In the genomic region with DNA sequence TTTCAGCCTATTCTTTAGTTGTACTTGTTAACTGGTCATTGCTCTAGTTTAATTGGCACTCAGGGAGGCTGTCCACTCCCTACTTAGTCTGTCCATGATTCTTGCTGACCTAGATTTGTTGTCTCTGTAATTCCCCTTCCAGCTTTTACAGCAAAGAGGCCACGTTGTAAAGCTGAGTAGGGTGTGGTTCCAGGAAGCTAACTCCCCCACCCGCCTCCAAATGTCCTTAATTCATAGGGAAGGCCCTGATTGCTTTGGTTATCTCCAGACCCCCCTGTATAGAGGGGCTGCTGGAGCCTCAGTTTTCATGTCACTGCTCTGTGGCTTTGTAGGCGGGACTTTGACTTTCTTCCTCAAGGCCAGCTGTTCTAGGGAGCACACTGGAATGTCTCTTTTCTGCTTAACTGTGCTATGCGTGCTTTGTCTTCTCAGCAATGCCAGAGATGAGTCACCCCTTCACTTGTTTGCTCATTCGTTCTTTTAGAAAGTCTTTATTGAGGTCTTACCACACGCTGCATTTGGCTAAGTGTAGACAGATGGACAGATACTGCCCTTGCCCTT, we compare ENCODE assay signal across 10 cellular contexts.
DNase-seq lines count a peak whose midpoint lies in the region; ATAC-seq and TF ChIP-seq lines count a peak whose summit lies in the region.
"Had no signal": no experiment of that assay in that cellular context is flagged by ENCODE, and none has a peak within 500 bp of the region (broad histone marks: within the 10 kb centered on the region; RNA-seq: fewer than 3 reads in every experiment).

No MANE protein-coding gene starts in this region.

- no peak overlapping the region for H3K27ac ChIP-seq in A673 (ENCODE audit: low read depth, low read length, poor library complexity, severe bottlenecking)
- peak overlapping the region in 1 of 3 donors; percentile 10 for H3K27ac ChIP-seq in thyroid gland

- H3K4me1 ChIP-seq in A673 (ENCODE audit: insufficient read depth, low read length, poor library complexity, severe bottlenecking) (no peaks in the 10 kb centered on the region), thyroid gland (no peaks in the 10 kb centered on the region)

- H3K27me3 ChIP-seq in A673 (replicated peaks; ENCODE audit: insufficient read depth, low read depth, low read length, poor library complexity) (no peaks in the 10 kb centered on the region), thyroid gland (no peaks in the 10 kb centered on the region)

- CTCF ChIA-PET in A673 (lab: Charles Lee) (no interaction called here), GM10248 (lab: Yijun Ruan, JAX) (interaction anchor here (1.5 to 1.6 kb wide), 2 partner anchors 13 to 14 kb away, joined by 3 to 6 read pairs; no protein-coding TSS in a partner anchor)

- in situ Hi-C loops in astrocyte of the cerebellum (cut with HindIII; ENCODE audit: low sequenced_read_pairs) = no loop called here

- no peaks in the 10 kb centered on the region for H3K36me3 ChIP-seq in A673 (ENCODE audit: insufficient read depth, low read length, poor library complexity, severe bottlenecking)
- H3K36me3 ChIP-seq in thyroid gland = no peaks in the 10 kb centered on the region

- H3K4me3 ChIP-seq in A673 (ENCODE audit: low read depth, low read length, poor library complexity, severe bottlenecking) (no peak overlapping the region), astrocyte of the cerebellum (ENCODE audit: low read depth, low read length) (no peak overlapping the region), thyroid gland (replicated peaks in 1 of 3) (no peak overlapping the region)

- 56 to 66% methylated on average over 6 of the region's 6 CpGs for WGBS in thyroid gland, 2 donors

- intact Hi-C loops in A673 (cut with micrococcal nuclease; ENCODE audit: unreplicated experiment) = no loop called here
- intact Hi-C loops in thyroid gland (cut with DNase I) = no loop called here

- TF ChIP-seq CTCF in A673 (conservative IDR thresholded peaks at IDR 0.05; ENCODE audit: low read depth, low read length) = no peak
- no peak for TF ChIP-seq CTCF in astrocyte of the cerebellum (IDR thresholded peaks at IDR 0.05; ENCODE audit: low read depth, low read length, missing control alignments)
- no peak for TF ChIP-seq CTCF in GM10248 (IDR thresholded peaks at IDR 0.05; ENCODE audit: control extremely low read depth, extremely low read depth, low read depth, missing control alignments)
- no peak for TF ChIP-seq CTCF in thyroid gland (IDR thresholded peaks at IDR 0.05)

- no peak for TF ChIP-seq POLR2A in thyroid gland (IDR thresholded peaks at IDR 0.05)

- no peaks in the 10 kb centered on the region for H3K9me3 ChIP-seq in A673 (ENCODE audit: low read depth, low read length, poor library complexity, severe bottlenecking)
- H3K9me3 ChIP-seq in thyroid gland = no peaks in the 10 kb centered on the region

- no TSS peak for BruUV-seq in A673 (replicated peaks; lab: Mats Ljungman, UMichigan)

- peak; percentile 65 for DNase-seq in A673 (ENCODE audit: low spot score)
- DNase-seq in astrocyte of the cerebellum (ENCODE audit: low read depth) = peak; percentile 86
- DNase-seq in kidney tubule cell (ENCODE audit: low spot score) = peak; percentile 83
- no peak for DNase-seq in NCI-H1048 (lab: John Stamatoyannopoulos, UW)
- DNase-seq in GM10248 (ENCODE audit: extremely low spot score) = no peak
- no peak for DNase-seq in thyroid gland
- DNase-seq: activated CD4-positive, alpha-beta T cell treated with anti-CD3 and anti-CD28 coated beads for 36 hours; CD4-positive, CD25-positive, alpha-beta regulatory T cell had no signal

- ATAC-seq in HG03039 (IDR thresholded peaks at IDR 0.05; ENCODE audit: unreplicated experiment) (peak; percentile 58), HG02885 (IDR thresholded peaks at IDR 0.05; ENCODE audit: poor library complexity, unreplicated experiment) (no peak)
- ATAC-seq: activated CD4-positive, alpha-beta T cell treated with anti-CD3 and anti-CD28 coated beads for 36 hours had no signal

- POLR2A ChIA-PET in A673 (lab: Charles Lee; ENCODE audit: low non-redundant PET) (no interaction called here), GM10248 (lab: Yijun Ruan, JAX) (no interaction called here)

Comparison
In these comparisons a context has a peak if more than half of its experiments do, and no peak if none do; other contexts are left out.
1. DNase-seq: peak in A673 (single experiment), astrocyte of the cerebellum (single experiment) and kidney tubule cell (single experiment); none in NCI-H1048 (single experiment), GM10248 (single experiment) and thyroid gland (0 of 2).